In the genomic region with DNA sequence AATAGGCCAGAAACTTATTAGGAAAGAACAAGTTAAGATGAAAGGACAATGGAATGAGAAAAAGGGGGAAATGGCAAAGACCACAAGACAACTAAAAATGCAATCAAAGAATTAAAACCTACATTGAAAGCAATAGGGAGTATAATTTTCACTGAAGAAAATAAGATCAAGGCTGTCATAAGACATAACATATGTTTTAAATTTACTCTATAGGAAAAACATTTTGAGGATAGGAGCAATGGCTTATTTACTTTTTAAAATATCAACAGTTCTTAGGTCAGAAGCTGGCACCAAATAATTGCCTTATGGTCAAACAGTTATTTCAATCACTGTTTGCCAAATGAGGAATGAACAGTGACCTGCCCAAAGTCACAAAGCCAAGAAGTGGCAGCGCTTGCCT, we compare ENCODE assay signal across 29 cellular contexts.
"Had no signal": no experiment of that assay in that cellular context is flagged by ENCODE, and none has a peak within 500 bp of the region (broad histone marks: within the 10 kb centered on the region; RNA-seq: fewer than 3 reads in every experiment).

No MANE protein-coding gene starts in this region.

- H3K4me1 ChIP-seq: colonic mucosa had no signal

- H3K27ac ChIP-seq: adrenal gland, breast epithelium, cardiac muscle cell, colonic mucosa, WERI-Rb-1 had no signal

- H3K9me3 ChIP-seq: adrenal gland, breast epithelium, colonic mucosa had no signal

- DNase-seq: activated B cell treated with CpG ODN at 0.5 μM for 24 hours; activated CD4-positive, alpha-beta T cell treated with anti-CD3 and anti-CD28 coated beads for 48 hours; activated CD4-positive, alpha-beta T cell treated with anti-CD3 and anti-CD28 coated beads, Interleukin-2, amount 50 U/mL, for 1 hour; activated CD4-positive, alpha-beta T cell treated with anti-CD3 and anti-CD28 coated beads, Interleukin-2, amount 50 U/mL, for 48 hours; activated CD8-positive, alpha-beta memory T cell treated with anti-CD3 and anti-CD28 coated beads for 24 hours; activated CD8-positive, alpha-beta T cell treated with anti-CD3 and anti-CD28 coated beads for 36 hours; activated effector memory CD4-positive, alpha-beta T cell treated with Interleukin-2 at 50 U/mL for 16 hours; activated gamma-delta T cell treated with Interleukin-2 at 50 U/mL for 16 hours; activated naive CD4-positive, alpha-beta T cell treated with anti-CD3 and anti-CD28 coated beads, Interleukin-2, amount 50 U/mL, for 16 hours; activated naive CD4-positive, alpha-beta T cell treated with Interleukin-2 at 50 U/mL for 16 hours; activated T-cell treated with anti-CD3 and anti-CD28 coated beads, Interleukin-2, amount 50 U/mL, for 4 hours; amygdala; aorta; central memory CD4-positive, alpha-beta T cell; cerebellar nuclear complex; colonic mucosa; effector CD8-positive, alpha-beta T cell; foreskin fibroblast; head of caudate nucleus; T-helper 1 cell; T-helper 17 cell; T1000; WERI-Rb-1 had no signal

- H3K27me3 ChIP-seq: adrenal gland, breast epithelium, cardiac muscle cell, colonic mucosa had no signal

- ATAC-seq: activated CD4-positive, CD25-positive, alpha-beta regulatory T cell treated with anti-CD3 and anti-CD28 coated beads, Interleukin-2, amount 50 U/mL, for 24 hours; activated CD8-positive, alpha-beta T cell treated with anti-CD3 and anti-CD28 coated beads for 36 hours; activated T-cell treated with anti-CD3 and anti-CD28 coated beads, Interleukin-2, amount 50 U/mL, for 4 hours; activated T-helper 17 cell treated with anti-CD3 and anti-CD28 coated beads, Interleukin-2, amount 50 U/mL, for 72 hours; esophagus mucosa; T-helper 17 cell had no signal

- H3K4me3 ChIP-seq: adrenal gland, breast epithelium, cardiac muscle cell, colonic mucosa had no signal

- H3K36me3 ChIP-seq: adrenal gland, breast epithelium, cardiac muscle cell, colonic mucosa, WERI-Rb-1 had no signal
